24 cellular contexts compared by ENCODE assay signal in the genomic region with DNA sequence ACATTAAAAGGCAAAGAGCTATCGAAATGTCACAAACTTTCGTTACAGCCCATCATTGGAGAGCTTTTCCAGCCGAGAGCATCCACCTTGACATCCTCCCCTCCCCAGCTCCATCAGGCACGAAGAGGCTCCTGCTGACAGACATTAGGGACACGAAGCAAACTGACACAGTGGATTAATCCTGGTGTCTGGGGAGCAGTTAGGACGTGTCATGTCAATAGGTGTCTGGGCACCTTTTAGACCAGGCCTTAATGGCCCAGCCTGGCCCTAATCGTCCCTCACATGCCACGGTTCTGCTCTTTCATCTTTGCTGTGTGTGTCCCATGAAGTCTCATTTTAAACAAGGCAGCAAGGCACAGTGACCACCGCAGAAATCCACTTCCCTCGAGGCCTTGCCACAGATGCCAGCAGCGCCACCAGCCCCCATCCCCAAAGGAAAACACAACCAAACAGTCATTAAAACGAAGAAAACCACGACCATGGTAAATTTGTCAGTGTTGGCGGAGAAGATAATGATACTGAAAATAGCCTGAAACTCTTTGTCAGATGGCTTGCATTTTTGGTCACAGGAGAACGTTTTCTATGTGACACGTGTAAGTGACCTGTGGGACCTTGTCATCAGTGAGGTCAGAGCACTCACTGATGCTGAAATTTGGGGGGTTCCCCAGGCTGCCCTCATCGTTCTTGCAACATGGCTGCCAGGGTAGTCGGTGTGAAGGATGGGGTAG.
"Had no signal": no experiment of that assay in that cellular context is flagged by ENCODE, and none has a peak within 500 bp of the region (broad histone marks: within the 10 kb centered on the region; RNA-seq: fewer than 3 reads in every experiment).

No MANE protein-coding gene starts in this region.

- H3K27me3 ChIP-seq: body of pancreas had no signal

- H3K27ac Mint-ChIP-seq: activated naive CD8-positive, alpha-beta T cell treated with anti-CD3 and anti-CD28 coated beads for 36 hours; effector memory CD8-positive, alpha-beta T cell; nephron progenitor cell had no signal

- H3K36me3 Mint-ChIP-seq: activated naive CD8-positive, alpha-beta T cell treated with anti-CD3 and anti-CD28 coated beads for 36 hours had no signal

- H3K36me3 ChIP-seq: tibial nerve had no signal

- H3K9me3 ChIP-seq: body of pancreas, tibial nerve had no signal

- H3K27ac ChIP-seq: body of pancreas, tibial nerve, VCaP had no signal

- H3K4me3 ChIP-seq: body of pancreas, tibial nerve had no signal

- H3K4me3 Mint-ChIP-seq: activated naive CD8-positive, alpha-beta T cell treated with anti-CD3 and anti-CD28 coated beads for 36 hours; effector memory CD8-positive, alpha-beta T cell; nephron progenitor cell had no signal

- DNase-seq: activated CD4-positive, alpha-beta T cell treated with anti-CD3 and anti-CD28 coated beads, Interleukin-2, amount 50 U/mL, for 4 hours; activated CD4-positive, CD25-positive, alpha-beta regulatory T cell treated with anti-CD3 and anti-CD28 coated beads, Interleukin-2, amount 50 U/mL, for 72 hours; activated naive CD4-positive, alpha-beta T cell; activated naive CD8-positive, alpha-beta T cell treated with anti-CD3 and anti-CD28 coated beads for 36 hours; amniotic stem cell; body of pancreas; dermis blood vessel endothelial cell; effector memory CD8-positive, alpha-beta T cell; foreskin melanocyte; hypothalamus; kidney; mammary epithelial cell; midbrain; nephron progenitor cell; occipital lobe; retina; stimulated activated CD4-positive, alpha-beta T cell treated with anti-CD3 and anti-CD28 coated beads, Interleukin-12 subunit alpha, Interleukin-12 subunit beta, amount 100 ng/mL, for 4 hours; stimulated activated CD4-positive, alpha-beta T cell treated with anti-CD3 and anti-CD28 coated beads, Interleukin-1b, Interleukin-23, amount 100 ng/mL, for 48 hours; stimulated activated naive CD8-positive, alpha-beta T cell treated with anti-CD3 and anti-CD28 coated beads, Interleukin-15, Interleukin-2, amounts not matched to agents 100 U/mL and 50 U/mL, for 24 hours; substantia nigra; T-helper 2 cell had no signal

- H3K9me3 Mint-ChIP-seq: activated naive CD8-positive, alpha-beta T cell treated with anti-CD3 and anti-CD28 coated beads for 36 hours; effector memory CD8-positive, alpha-beta T cell; nephron progenitor cell had no signal

- ATAC-seq: body of pancreas; effector memory CD8-positive, alpha-beta T cell; left lobe of liver; stimulated activated naive CD8-positive, alpha-beta T cell treated with anti-CD3 and anti-CD28 coated beads, Interleukin-15, Interleukin-2, amounts not matched to agents 100 U/mL and 50 U/mL, for 24 hours had no signal
